In genomic region chr10:104441601-104442000, GRCh38 we compare ENCODE assay signal across 12 cellular contexts.
DNase-seq lines count a peak whose midpoint lies in the region; ATAC-seq and TF ChIP-seq lines count a peak whose summit lies in the region.
"Had no signal": no experiment of that assay in that cellular context is flagged by ENCODE, and none has a peak within 500 bp of the region (broad histone marks: within the 10 kb centered on the region; RNA-seq: fewer than 3 reads in every experiment).

No MANE protein-coding gene starts in this region.

- POLR2A ChIA-PET in AG04450 (lab: Yijun Ruan, JAX): no interaction called here

- H3K27me3 ChIP-seq in AG04450 (ENCODE audit: control insufficient read depth, insufficient read depth, low read length): no peaks in the 10 kb centered on the region
- no peaks in the 10 kb centered on the region for H3K27me3 ChIP-seq in psoas muscle (ENCODE audit: insufficient read depth in 3 of 3, low read length in 2 of 3)
- H3K27me3 ChIP-seq: right atrium auricular region had no signal

- H3K4me1 ChIP-seq in psoas muscle: no peaks in the 10 kb centered on the region
- no peaks in the 10 kb centered on the region for H3K4me1 ChIP-seq in mucosa of descending colon (ENCODE audit: low read depth)
- H3K4me1 ChIP-seq: right atrium auricular region had no signal

- WGBS in psoas muscle, 3 donors: 31 to 41% (median 39%) methylated on average over 4 of the region's 4 CpGs

- H3K9me3 ChIP-seq in AG04450 (ENCODE audit: control insufficient read depth, insufficient read depth, low read length) (no peaks in the 10 kb centered on the region), psoas muscle (no peaks in the 10 kb centered on the region), mucosa of descending colon (no peaks in the 10 kb centered on the region)
- H3K9me3 ChIP-seq: right atrium auricular region had no signal

- intact Hi-C loops in psoas muscle (cut with DNase I): no loop called here
- intact Hi-C loops in mucosa of descending colon (cut with DNase I, micrococcal nuclease): no loop called here

- H3K27ac ChIP-seq in AG04450 (ENCODE audit: low read depth, low read length): no peak overlapping the region
- H3K27ac ChIP-seq in psoas muscle: no peak overlapping the region
- H3K27ac ChIP-seq: right atrium auricular region had no signal

- H3K36me3 ChIP-seq in psoas muscle (ENCODE audit: insufficient read depth in 1 of 2, low read depth in 1 of 2) (no peaks in the 10 kb centered on the region), mucosa of descending colon (ENCODE audit: low read depth) (no peaks in the 10 kb centered on the region)
- H3K36me3 ChIP-seq: right atrium auricular region had no signal

- TF ChIP-seq CTCF in AG04450 (IDR thresholded peaks at IDR 0.05; ENCODE audit: low read depth, low read length): no peak
- TF ChIP-seq CTCF in astrocyte of the cerebellum (IDR thresholded peaks at IDR 0.05; ENCODE audit: low read depth, low read length, missing control alignments): no peak
- no peak for TF ChIP-seq CTCF in psoas muscle (IDR thresholded peaks at IDR 0.05)
- no peak for TF ChIP-seq CTCF in mucosa of descending colon (IDR thresholded peaks at IDR 0.05)

- DNase-seq in AG04450 (ENCODE audit: low read depth, low spot score): peak; percentile 68
- peak; percentile 89 for DNase-seq in HS-5 (ENCODE audit: low read depth)
- peak; percentile 96 for DNase-seq in astrocyte of the cerebellum (ENCODE audit: low read depth)
- DNase-seq in left kidney (ENCODE audit: low read depth, low spot score): peak; percentile 31
- no peak for DNase-seq in psoas muscle
- no peak for DNase-seq in mucosa of descending colon
- no peak for DNase-seq in COLO668 (lab: John Stamatoyannopoulos, UW; ENCODE audit: unreplicated experiment)
- DNase-seq: CD8-positive, alpha-beta memory T cell; Kasumi-1; NCI-H82 had no signal

- ATAC-seq in psoas muscle (no peak), mucosa of descending colon (no peak), HG02938 (IDR thresholded peaks at IDR 0.05; ENCODE audit: unreplicated experiment) (no peak)

- H3K4me3 ChIP-seq in AG04450 (ENCODE audit: low read depth, low read length): no peak overlapping the region
- no peak overlapping the region for H3K4me3 ChIP-seq in astrocyte of the cerebellum (ENCODE audit: low read depth, low read length)
- no peak overlapping the region for H3K4me3 ChIP-seq in psoas muscle
- no peak overlapping the region for H3K4me3 ChIP-seq in mucosa of descending colon
- H3K4me3 ChIP-seq: right atrium auricular region had no signal

- CTCF ChIA-PET in AG04450 (lab: Charles Lee): no interaction called here

- in situ Hi-C loops in astrocyte of the cerebellum (cut with HindIII; ENCODE audit: low sequenced_read_pairs): no loop called here

Comparison
In these comparisons a context has a peak if more than half of its experiments do, and no peak if none do; other contexts are left out.
1. DNase-seq: peak in AG04450 (single experiment), HS-5 (single experiment), astrocyte of the cerebellum (single experiment) and left kidney (single experiment); none in psoas muscle (0 of 2), mucosa of descending colon (0 of 3) and COLO668 (single experiment).